28 cellular contexts compared by ENCODE assay signal in genomic region chr7:54253036-54253373, GRCh38.
"Had no signal": no experiment of that assay in that cellular context is flagged by ENCODE, and none has a peak within 500 bp of the region (broad histone marks: within the 10 kb centered on the region; RNA-seq: fewer than 3 reads in every experiment).

No MANE protein-coding gene starts in this region.

- ATAC-seq: activated CD4-positive, alpha-beta T cell treated with anti-CD3 and anti-CD28 coated beads for 36 hours; activated naive CD4-positive, alpha-beta T cell treated with anti-CD3 and anti-CD28 coated beads, Interleukin-2, amount 50 U/mL, for 72 hours; activated T-cell treated with anti-CD3 and anti-CD28 coated beads, Interleukin-2, amount 50 U/mL, for 72 hours; gastroesophageal sphincter; heart right ventricle had no signal

- H3K4me1 ChIP-seq: esophagus muscularis mucosa, gastroesophageal sphincter, heart right ventricle had no signal

- H3K4me3 ChIP-seq: coronary artery, dorsolateral prefrontal cortex, esophagus muscularis mucosa, gastroesophageal sphincter, heart right ventricle, hepatocyte had no signal

- H3K27ac ChIP-seq: brain microvascular endothelial cell, coronary artery, dorsolateral prefrontal cortex, esophagus muscularis mucosa, gastroesophageal sphincter, heart right ventricle, hepatocyte had no signal

- H3K36me3 ChIP-seq: brain microvascular endothelial cell, esophagus muscularis mucosa, gastroesophageal sphincter, heart right ventricle had no signal

- DNase-seq: activated CD4-positive, alpha-beta memory T cell treated with anti-CD3 and anti-CD28 coated beads for 36 hours; activated CD4-positive, alpha-beta T cell treated with anti-CD3 and anti-CD28 coated beads for 36 hours; activated CD4-positive, alpha-beta T cell treated with anti-CD3 and anti-CD28 coated beads, Interleukin-2, amount 10 ng/mL, durations not matched to agents 24 days and 14 days; activated CD4-positive, CD25-positive, alpha-beta regulatory T cell; activated CD4-positive, CD25-positive, alpha-beta regulatory T cell treated with anti-CD3 and anti-CD28 coated beads, Interleukin-2, amount 50 U/mL, for 72 hours; activated CD8-positive, alpha-beta memory T cell treated with anti-CD3 and anti-CD28 coated beads, Interleukin-2, amount 50 U/mL, for 48 hours; activated gamma-delta T cell; activated naive CD4-positive, alpha-beta T cell; activated naive CD4-positive, alpha-beta T cell treated with anti-CD3 and anti-CD28 coated beads, Interleukin-2, amount 10 ng/mL, durations not matched to agents 7 days and 5 days; activated naive CD8-positive, alpha-beta T cell treated with anti-CD3 and anti-CD28 coated beads, Interleukin-2, amount 10 ng/mL, durations not matched to agents 7 days and 5 days; activated T-cell treated with anti-CD3 and anti-CD28 coated beads for 4 hours; activated T-cell treated with anti-CD3 and anti-CD28 coated beads, Interleukin-2, amount 50 U/mL, for 24 hours; activated T-cell treated with anti-CD3 and anti-CD28 coated beads, Interleukin-2, amount 50 U/mL, for 72 hours; brain microvascular endothelial cell; dorsolateral prefrontal cortex; effector memory CD4-positive, alpha-beta T cell; endodermal cell; erythroblast; foreskin melanocyte; heart right ventricle; T-helper 2 cell had no signal

- FAIRE-seq: astrocyte, bronchial epithelial cell had no signal

- H3K9me3 ChIP-seq: esophagus muscularis mucosa, gastroesophageal sphincter, heart right ventricle had no signal
